In the genomic region with DNA sequence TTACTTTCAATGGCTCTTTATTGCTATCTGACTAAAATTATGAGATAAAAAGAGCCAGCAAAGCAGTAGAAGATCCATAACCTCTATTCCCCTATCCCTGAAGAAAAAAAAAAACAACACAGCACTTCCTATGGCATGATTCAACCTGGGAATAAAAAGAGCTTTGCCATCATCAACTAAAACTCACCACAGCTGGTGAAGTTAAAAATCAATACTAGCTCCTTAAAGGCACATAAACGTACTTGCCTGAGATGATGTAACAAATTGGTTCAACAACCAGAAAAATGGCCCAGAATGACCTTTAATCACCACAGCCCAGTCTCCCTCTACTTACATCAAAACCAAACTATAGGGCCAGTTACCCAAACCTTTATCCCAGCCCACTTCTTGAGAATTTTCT, we compare ENCODE assay signal across 6 cellular contexts.
"Had no signal": no experiment of that assay in that cellular context is flagged by ENCODE, and none has a peak within 500 bp of the region (broad histone marks: within the 10 kb centered on the region; RNA-seq: fewer than 3 reads in every experiment).

No MANE protein-coding gene starts in this region.

- H3K9me3 Mint-ChIP-seq: GM23338, H9, IgD-negative memory B cell had no signal

- H3K27ac Mint-ChIP-seq: GM23338, IgD-negative memory B cell had no signal

- H3K4me3 Mint-ChIP-seq: GM23338, H9, IgD-negative memory B cell had no signal

- DNase-seq: H9, HCEC 1CT, KBM-7 had no signal

- ATAC-seq: GM23338, HepG2 had no signal

- H3K4me1 Mint-ChIP-seq: IgD-negative memory B cell had no signal
